In genomic region chr22:46934746-46935491, GRCh38 we compare ENCODE assay signal across 8 cellular contexts.
A peak's percentile ranks its signal among the peaks of the same experiment; 100 is the strongest.
DNase-seq lines count a peak whose midpoint lies in the region; ATAC-seq and TF ChIP-seq lines count a peak whose summit lies in the region.

No MANE protein-coding gene starts in this region.

- H3K27ac Mint-ChIP-seq in CD8-positive, alpha-beta T cell, result no peak overlapping the region

- H3K9me3 ChIP-seq in lower lobe of right lung, result no peaks in the 10 kb centered on the region
- H3K9me3 ChIP-seq in CD8-positive, alpha-beta T cell (ENCODE audit: low read length), result no peaks in the 10 kb centered on the region

- H3K27me3 Mint-ChIP-seq in CD8-positive, alpha-beta T cell (ENCODE audit: low read depth), result no peaks in the 10 kb centered on the region

- no peaks in the 10 kb centered on the region for H3K27me3 ChIP-seq in lower lobe of right lung (ENCODE audit: low read depth)
- H3K27me3 ChIP-seq in CD8-positive, alpha-beta T cell (ENCODE audit: insufficient read depth, low read length), result no peaks in the 10 kb centered on the region

- H3K36me3 Mint-ChIP-seq in CD8-positive, alpha-beta T cell, result peaks cover 53% of the 10 kb centered on the region

- H3K4me3 Mint-ChIP-seq in CD8-positive, alpha-beta T cell, result no peak overlapping the region

- TF ChIP-seq CTCF in GM10248 (IDR thresholded peaks at IDR 0.05; ENCODE audit: control extremely low read depth, extremely low read depth, low read depth, missing control alignments), result no peak
- no peak for TF ChIP-seq CTCF in lower lobe of right lung (IDR thresholded peaks at IDR 0.05)
- no peak for TF ChIP-seq CTCF in CD8-positive, alpha-beta T cell (IDR thresholded peaks at IDR 0.05)

- peak overlapping the region; percentile 46 for H3K27ac ChIP-seq in lower lobe of right lung
- H3K27ac ChIP-seq in CD8-positive, alpha-beta T cell (ENCODE audit: low read depth, low read length), result no peak overlapping the region

- peaks cover 13% of the 10 kb centered on the region for H3K4me1 Mint-ChIP-seq in CD8-positive, alpha-beta T cell (ENCODE audit: low read depth)

- H3K9me3 Mint-ChIP-seq in CD8-positive, alpha-beta T cell, result no peaks in the 10 kb centered on the region

- POLR2A ChIA-PET in GM10248 (lab: Yijun Ruan, JAX), result no interaction called here
- POLR2A ChIA-PET in CD8-positive, alpha-beta T cell (lab: Charles Lee), result no interaction called here

- H3K4me3 ChIP-seq in lower lobe of right lung, result no peak overlapping the region
- H3K4me3 ChIP-seq in CD8-positive, alpha-beta T cell (ENCODE audit: low read depth, low read length), result no peak overlapping the region

- H3K4me1 ChIP-seq in lower lobe of right lung, result peaks cover 21% of the 10 kb centered on the region
- no peaks in the 10 kb centered on the region for H3K4me1 ChIP-seq in CD8-positive, alpha-beta T cell (ENCODE audit: insufficient read depth, low read length)

- H3K36me3 ChIP-seq in lower lobe of right lung, result peaks cover 4% of the 10 kb centered on the region
- no peaks in the 10 kb centered on the region for H3K36me3 ChIP-seq in CD8-positive, alpha-beta T cell (ENCODE audit: insufficient read depth, low read length)

- ATAC-seq in lower lobe of right lung, result peak; percentile 47 to 76
- ATAC-seq in CD8-positive, alpha-beta T cell, result no peak

- CTCF ChIA-PET in GM10248 (lab: Yijun Ruan, JAX), result interaction anchor here (0.9 to 1.7 kb wide), 4 partner anchors 10 to 93 kb away, joined by 3 to 5 read pairs (median 4); no protein-coding TSS in a partner anchor
- CTCF ChIA-PET in CD8-positive, alpha-beta T cell (lab: Charles Lee), result interaction anchor here (1.3 kb wide), 1 partner anchor 11 kb away, joined by 5 read pairs; no protein-coding TSS in a partner anchor

- intact Hi-C loops in lower lobe of right lung (cut with DNase I), result no loop called here
- intact Hi-C loops in CD8-positive, alpha-beta T cell (cut with DNase I, micrococcal nuclease), result no loop called here

- peak; percentile 54 for DNase-seq in GM10248 (ENCODE audit: extremely low spot score)
- DNase-seq in HUDEP-2 (lab: John Stamatoyannopoulos, UW; ENCODE audit: unreplicated experiment in 76 of 76), result peak in 71 of 76 experiments; percentile 28 to 89 (median 65)
- peak; percentile 58 for DNase-seq in amniotic stem cell (lab: John Stamatoyannopoulos, UW)
- no peak for DNase-seq in lower lobe of right lung
- DNase-seq in NAMALWA (ENCODE audit: low spot score), result no peak
- DNase-seq in NCI-H748 treated with DMSO at 0.1 percent for 48 hours (lab: John Stamatoyannopoulos, UW), result no peak
- no peak for DNase-seq in CD8-positive, alpha-beta T cell
- no peak for DNase-seq in NCI-H1694 treated with DMSO at 0.1 percent for 48 hours (lab: John Stamatoyannopoulos, UW)

Comparison
In these comparisons a context has a peak if more than half of its experiments do, and no peak if none do; other contexts are left out.
1. DNase-seq: peak in GM10248 (single experiment), HUDEP-2 (71 of 76) and amniotic stem cell (single experiment); none in lower lobe of right lung (single experiment), NAMALWA (single experiment), NCI-H748 treated with DMSO at 0.1 percent for 48 hours (single experiment), CD8-positive, alpha-beta T cell (0 of 7) and NCI-H1694 treated with DMSO at 0.1 percent for 48 hours (single experiment).